Comparison of ENCODE assay signal across 8 cellular contexts in genomic region chr7:148697950-148698396, GRCh38. TPM values are rescaled to one million over a fixed set of nuclear protein-coding genes. Genes with fewer than 3 reads are reported as not detected.
DNase-seq lines count a peak whose midpoint lies in the region; ATAC-seq and TF ChIP-seq lines count a peak whose summit lies in the region.

No MANE protein-coding gene starts in this region.

- ATAC-seq in GM18517 (IDR thresholded peaks at IDR 0.05; ENCODE audit: unreplicated experiment) (peak; percentile 0), HG02885 (IDR thresholded peaks at IDR 0.05; ENCODE audit: poor library complexity, unreplicated experiment) (peak; percentile 4), activated B cell treated with CpG ODN at 0.5 μM for 24 hours (ENCODE audit: low read depth) (no peak)

- peak overlapping the region; percentile 90 for H3K27ac Mint-ChIP-seq in activated B cell treated with CpG ODN at 0.5 μM for 24 hours

- H3K4me3 Mint-ChIP-seq in activated B cell treated with CpG ODN at 0.5 μM for 24 hours: peak overlapping the region; percentile 90

- POLR2A ChIA-PET in activated B cell treated with CpG ODN at 0.5 μM for 24 hours (lab: Charles Lee): interaction anchor here (0.6 to 1.9 kb wide), 16 partner anchors 8 to 1140 kb away, joined by 3 to 22 read pairs (median 4); partner anchors contain the start of genes EZH2 and ZNF862

- H3K4me3 ChIP-seq in fibroblast of the aortic adventitia (ENCODE audit: low read depth, low read length): peak overlapping the region; percentile 76

- H3K27me3 Mint-ChIP-seq in activated B cell treated with CpG ODN at 0.5 μM for 24 hours: no peaks in the 10 kb centered on the region

- intact Hi-C loops in activated B cell treated with CpG ODN at 0.5 μM for 24 hours (cut with micrococcal nuclease): loop anchor here (1.0 to 10.0 kb wide), 11 partner anchors 13 to 927 kb away; partner anchors contain the start of genes EZH2, PDIA4, ZNF398 and ZNF746

- peaks cover 42% of the 10 kb centered on the region for H3K4me1 Mint-ChIP-seq in activated B cell treated with CpG ODN at 0.5 μM for 24 hours

- no peak for DNase-seq in activated B cell treated with CpG ODN at 0.5 μM for 24 hours
- DNase-seq in fibroblast of the aortic adventitia (ENCODE audit: low read depth): peak; percentile 23
- DNase-seq in retina: peak; percentile 62
- DNase-seq in mesenteric fat pad (ENCODE audit: low spot score): no peak
- no peak for DNase-seq in NOMO-1 treated with dmso at 0.1 percent for 144 hours (lab: John Stamatoyannopoulos, UW; ENCODE audit: unreplicated experiment)
- DNase-seq in effector CD8-positive, alpha-beta T cell (lab: John Stamatoyannopoulos, UW): no peak

- no peaks in the 10 kb centered on the region for H3K9me3 Mint-ChIP-seq in activated B cell treated with CpG ODN at 0.5 μM for 24 hours

- CTCF ChIA-PET in activated B cell treated with CpG ODN at 0.5 μM for 24 hours (lab: Charles Lee): interaction anchor here (1.0 kb wide), 1 partner anchor 122 kb away, joined by 4 read pairs; no protein-coding TSS in a partner anchor

- peaks cover 9% of the 10 kb centered on the region for H3K36me3 Mint-ChIP-seq in activated B cell treated with CpG ODN at 0.5 μM for 24 hours (ENCODE audit: low read depth)

- TF ChIP-seq CTCF in activated B cell treated with CpG ODN at 0.5 μM for 24 hours (IDR thresholded peaks at IDR 0.05) (no peak), fibroblast of the aortic adventitia (IDR thresholded peaks at IDR 0.05; ENCODE audit: insufficient read depth, low read length) (no peak)

RNA-seq across cellular contexts. Expression of gene CUL1, which starts 0.7 kb away (rescaled TPM):
- total RNA-seq in activated B cell treated with CpG ODN at 0.5 μM for 24 hours (56.9 and 57.4 TPM in 2 replicates), fibroblast of the aortic adventitia (ENCODE audit: low replicate concordance) (19.8 and 49.0 TPM in 2 replicates), mesenteric fat pad (50.6 TPM)

Comparison
In these comparisons a context has a peak if more than half of its experiments do, and no peak if none do; other contexts are left out.
1. DNase-seq: peak in fibroblast of the aortic adventitia (single experiment) and retina (single experiment); none in activated B cell treated with CpG ODN at 0.5 μM for 24 hours (single experiment), mesenteric fat pad (single experiment), NOMO-1 treated with dmso at 0.1 percent for 144 hours (single experiment) and effector CD8-positive, alpha-beta T cell (single experiment).